Comparison of ENCODE assay signal across 30 cellular contexts in genomic region chr17:33697557-33697956, GRCh38.
"Had no signal": no experiment of that assay in that cellular context is flagged by ENCODE, and none has a peak within 500 bp of the region (broad histone marks: within the 10 kb centered on the region; RNA-seq: fewer than 3 reads in every experiment).

No MANE protein-coding gene starts in this region.

- DNase-seq: activated B cell treated with CpG ODN at 0.5 μM for 24 hours; activated CD4-positive, alpha-beta memory T cell treated with anti-CD3 and anti-CD28 coated beads, Interleukin-2, amount 10 ng/mL, durations not matched to agents 7 days and 5 days; activated CD4-positive, alpha-beta T cell treated with anti-CD3 and anti-CD28 coated beads for 4 hours; activated CD4-positive, alpha-beta T cell treated with anti-CD3 and anti-CD28 coated beads, Interleukin-2, amount 10 ng/mL, durations not matched to agents 7 days and 5 days; activated CD4-positive, alpha-beta T cell treated with anti-CD3 and anti-CD28 coated beads, Interleukin-2, amount 50 U/mL, for 4 hours; activated CD8-positive, alpha-beta memory T cell treated with anti-CD3 and anti-CD28 coated beads, Interleukin-2, amount 10 ng/mL, durations not matched to agents 7 days and 5 days; activated CD8-positive, alpha-beta memory T cell treated with anti-CD3 and anti-CD28 coated beads, Interleukin-2, amount 50 U/mL, for 4 hours; activated effector memory CD4-positive, alpha-beta T cell treated with anti-CD3 and anti-CD28 coated beads, Interleukin-2, amount 50 U/mL, for 16 hours; activated naive CD4-positive, alpha-beta T cell treated with anti-CD3 and anti-CD28 coated beads, Interleukin-2, amount 10 ng/mL, durations not matched to agents 7 days and 5 days; activated T-cell treated with anti-CD3 and anti-CD28 coated beads, Interleukin-2, amount 50 U/mL, for 1 hour; central memory CD4-positive, alpha-beta T cell; cerebellar nuclear complex; colonic mucosa; effector CD8-positive, alpha-beta T cell; esophagus squamous epithelium; foreskin melanocyte; T-helper 1 cell; T-helper 17 cell; T1000; WERI-Rb-1 had no signal

- H3K9me3 ChIP-seq: ascending aorta, breast epithelium, colonic mucosa, esophagus squamous epithelium, gastroesophageal sphincter had no signal

- H3K9me3 Mint-ChIP-seq: activated B cell treated with CpG ODN at 0.5 μM for 24 hours; activated CD4-positive, alpha-beta memory T cell treated with anti-CD3 and anti-CD28 coated beads, Interleukin-2, amount 10 ng/mL, durations not matched to agents 7 days and 5 days; activated CD4-positive, alpha-beta T cell treated with anti-CD3 and anti-CD28 coated beads, Interleukin-2, amount 10 ng/mL, durations not matched to agents 7 days and 5 days; activated naive CD4-positive, alpha-beta T cell treated with anti-CD3 and anti-CD28 coated beads, Interleukin-2, amount 10 ng/mL, durations not matched to agents 7 days and 5 days; activated T-helper 2 cell treated with anti-CD3 and anti-CD28 coated beads, Interferon-gamma antibody, Interleukin-2, Interleukin-4, amounts not matched to agents 10 μg/mL and 5 μg/mL and 100 μg/mL, durations not matched to agents 14 hours and 24 hours and 36 hours; brain; T-helper 2 cell treated with Interferon-gamma antibody and Interleukin-4, amounts not matched to agents 5 μg/mL and 100 μg/mL, for 36 hours had no signal

- H3K4me1 ChIP-seq: ascending aorta, breast epithelium, colonic mucosa, esophagus squamous epithelium, gastroesophageal sphincter had no signal

- H3K4me3 Mint-ChIP-seq: activated B cell treated with CpG ODN at 0.5 μM for 24 hours; activated CD4-positive, alpha-beta memory T cell treated with anti-CD3 and anti-CD28 coated beads, Interleukin-2, amount 10 ng/mL, durations not matched to agents 7 days and 5 days; activated CD4-positive, alpha-beta T cell treated with anti-CD3 and anti-CD28 coated beads, Interleukin-2, amount 10 ng/mL, durations not matched to agents 7 days and 5 days; activated CD8-positive, alpha-beta memory T cell treated with anti-CD3 and anti-CD28 coated beads, Interleukin-2, amount 10 ng/mL, durations not matched to agents 7 days and 5 days; activated naive CD4-positive, alpha-beta T cell treated with anti-CD3 and anti-CD28 coated beads, Interleukin-2, amount 10 ng/mL, durations not matched to agents 7 days and 5 days; activated naive CD8-positive, alpha-beta T cell; brain; T-helper 17 cell; T-helper 2 cell treated with Interferon-gamma antibody and Interleukin-4, amounts not matched to agents 5 μg/mL and 100 μg/mL, for 36 hours had no signal

- ATAC-seq: activated CD8-positive, alpha-beta memory T cell treated with anti-CD3 and anti-CD28 coated beads, Interleukin-2, amount 10 ng/mL, durations not matched to agents 7 days and 5 days; gastroesophageal sphincter; SK-N-SH treated with all-trans-retinoic acid at 6 μM for 48 hours; T-helper 17 cell had no signal

- H3K27ac Mint-ChIP-seq: activated B cell treated with CpG ODN at 0.5 μM for 24 hours; activated CD4-positive, alpha-beta memory T cell treated with anti-CD3 and anti-CD28 coated beads, Interleukin-2, amount 10 ng/mL, durations not matched to agents 7 days and 5 days; activated CD4-positive, alpha-beta T cell treated with anti-CD3 and anti-CD28 coated beads, Interleukin-2, amount 10 ng/mL, durations not matched to agents 7 days and 5 days; activated CD8-positive, alpha-beta memory T cell treated with anti-CD3 and anti-CD28 coated beads, Interleukin-2, amount 10 ng/mL, durations not matched to agents 7 days and 5 days; activated naive CD4-positive, alpha-beta T cell treated with anti-CD3 and anti-CD28 coated beads, Interleukin-2, amount 10 ng/mL, durations not matched to agents 7 days and 5 days; activated naive CD8-positive, alpha-beta T cell; activated T-helper 2 cell treated with anti-CD3 and anti-CD28 coated beads, Interferon-gamma antibody, Interleukin-2, Interleukin-4, amounts not matched to agents 10 μg/mL and 5 μg/mL and 100 μg/mL, durations not matched to agents 14 hours and 24 hours and 36 hours; brain; T-helper 17 cell; T-helper 2 cell treated with Interferon-gamma antibody and Interleukin-4, amounts not matched to agents 5 μg/mL and 100 μg/mL, for 36 hours had no signal

- H3K36me3 ChIP-seq: ascending aorta, breast epithelium, cardiac muscle cell, colonic mucosa, esophagus squamous epithelium, gastroesophageal sphincter, WERI-Rb-1 had no signal

- H3K4me1 Mint-ChIP-seq: activated B cell treated with CpG ODN at 0.5 μM for 24 hours; activated CD4-positive, alpha-beta memory T cell treated with anti-CD3 and anti-CD28 coated beads, Interleukin-2, amount 10 ng/mL, durations not matched to agents 7 days and 5 days; activated CD4-positive, alpha-beta T cell treated with anti-CD3 and anti-CD28 coated beads, Interleukin-2, amount 10 ng/mL, durations not matched to agents 7 days and 5 days; activated CD8-positive, alpha-beta memory T cell treated with anti-CD3 and anti-CD28 coated beads, Interleukin-2, amount 10 ng/mL, durations not matched to agents 7 days and 5 days; activated naive CD4-positive, alpha-beta T cell treated with anti-CD3 and anti-CD28 coated beads, Interleukin-2, amount 10 ng/mL, durations not matched to agents 7 days and 5 days; T-helper 17 cell had no signal

- H3K36me3 Mint-ChIP-seq: activated CD8-positive, alpha-beta memory T cell treated with anti-CD3 and anti-CD28 coated beads, Interleukin-2, amount 10 ng/mL, durations not matched to agents 7 days and 5 days; activated naive CD4-positive, alpha-beta T cell treated with anti-CD3 and anti-CD28 coated beads, Interleukin-2, amount 10 ng/mL, durations not matched to agents 7 days and 5 days; activated naive CD8-positive, alpha-beta T cell; brain had no signal

- H3K27me3 ChIP-seq: ascending aorta, colonic mucosa had no signal

- H3K27ac ChIP-seq: ascending aorta, breast epithelium, cardiac muscle cell, colonic mucosa, epithelial cell of prostate, esophagus squamous epithelium, gastroesophageal sphincter, WERI-Rb-1 had no signal

- H3K4me3 ChIP-seq: ascending aorta, breast epithelium, cardiac muscle cell, colonic mucosa, esophagus squamous epithelium, gastroesophageal sphincter had no signal
